Comparison of ENCODE assay signal across 27 cellular contexts in the genomic region with DNA sequence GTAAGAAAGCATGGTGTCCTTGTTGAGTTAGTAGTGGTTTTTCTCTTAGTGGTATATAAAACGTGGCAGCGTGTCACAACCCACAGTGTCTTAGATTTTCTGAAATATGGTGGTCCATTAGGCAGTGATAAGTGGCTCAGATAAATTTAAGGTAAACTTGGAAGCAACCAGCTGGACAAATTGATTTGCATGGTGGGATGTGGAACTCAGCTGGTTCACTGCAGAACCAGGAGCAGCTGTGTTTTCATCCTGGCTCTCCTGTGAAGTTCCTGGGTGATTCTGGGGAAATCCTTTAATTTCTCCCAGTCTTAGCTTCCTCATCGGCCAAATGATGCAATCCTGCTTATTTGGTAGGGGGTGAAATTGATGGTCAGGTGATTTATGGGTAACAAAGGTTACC.
"Had no signal": no experiment of that assay in that cellular context is flagged by ENCODE, and none has a peak within 500 bp of the region (broad histone marks: within the 10 kb centered on the region; RNA-seq: fewer than 3 reads in every experiment).

No MANE protein-coding gene starts in this region.

- H3K27ac Mint-ChIP-seq: dendritic cell treated with granulocyte-macrophage colony-stimulating factor and Interleukin-4, amounts not matched to agents 40 ng/mL and 50 ng/mL, for 4 days; effector memory CD8-positive, alpha-beta T cell; endodermal cell; mesothelial cell of epicardium had no signal

- ATAC-seq: effector memory CD8-positive, alpha-beta T cell; esophagus mucosa; gastrocnemius medialis; heart right ventricle; left cardiac atrium; left lung; left ventricle myocardium superior; lower lobe of right lung; mucosa of descending colon had no signal

- H3K4me1 ChIP-seq: colonic mucosa, esophagus squamous epithelium, gastrocnemius medialis had no signal

- H3K27me3 ChIP-seq: colonic mucosa had no signal

- H3K36me3 Mint-ChIP-seq: mesothelial cell of epicardium had no signal

- H3K9me3 Mint-ChIP-seq: dendritic cell treated with granulocyte-macrophage colony-stimulating factor and Interleukin-4, amounts not matched to agents 40 ng/mL and 50 ng/mL, for 4 days; effector memory CD8-positive, alpha-beta T cell; endodermal cell; mesothelial cell of epicardium had no signal

- H3K4me3 ChIP-seq: colonic mucosa, esophagus squamous epithelium, gastrocnemius medialis, heart right ventricle, left lung, lower lobe of right lung, mucosa of descending colon had no signal

- H3K27ac ChIP-seq: colonic mucosa, epithelial cell of prostate, esophagus squamous epithelium, gastrocnemius medialis, heart right ventricle, left lung, lower lobe of right lung had no signal

- H3K36me3 ChIP-seq: colonic mucosa, esophagus squamous epithelium, gastrocnemius medialis, heart right ventricle, left lung, lower lobe of right lung had no signal

- H3K9me3 ChIP-seq: colonic mucosa, esophagus squamous epithelium, gastrocnemius medialis, heart right ventricle, left lung, lower lobe of right lung, mucosa of descending colon had no signal

- DNase-seq: colonic mucosa; cortex of kidney; effector CD8-positive, alpha-beta T cell; effector memory CD8-positive, alpha-beta T cell; endodermal cell; erythroblast; esophagus squamous epithelium; foreskin fibroblast; foreskin melanocyte; gastrocnemius medialis; glutamatergic neuron; head of caudate nucleus; heart right ventricle; hippocampal formation; left cardiac atrium; left lung; left ventricle myocardium superior; lower lobe of right lung; mesenchymal stem cell; mucosa of descending colon had no signal

- FAIRE-seq: endometrium, islet of Langerhans, keratinocyte had no signal

- H3K4me3 Mint-ChIP-seq: dendritic cell treated with granulocyte-macrophage colony-stimulating factor and Interleukin-4, amounts not matched to agents 40 ng/mL and 50 ng/mL, for 4 days; effector memory CD8-positive, alpha-beta T cell; endodermal cell; mesothelial cell of epicardium had no signal
